In genomic region chr4:185142563-185142910, GRCh38 we compare ENCODE assay signal across 8 cellular contexts. TPM values are rescaled to one million over a fixed set of nuclear protein-coding genes. Genes with fewer than 3 reads are reported as not detected.
A peak's percentile ranks its signal among the peaks of the same experiment; 100 is the strongest.
DNase-seq lines count a peak whose midpoint lies in the region; ATAC-seq and TF ChIP-seq lines count a peak whose summit lies in the region.

No MANE protein-coding gene starts in this region.

- H3K9me3 ChIP-seq in GM23248 (ENCODE audit: low read depth) (no peaks in the 10 kb centered on the region), SK-N-MC (ENCODE audit: low read depth, low read length) (no peaks in the 10 kb centered on the region), gastroesophageal sphincter (no peaks in the 10 kb centered on the region), sigmoid colon (no peaks in the 10 kb centered on the region)

- WGBS in GM23248 (ENCODE audit: low coverage in 1 of 2, low lambda C conversion rate in 2 of 2, missing lambda C conversion rate in 2 of 2), 2 experiments: 22 to 23% methylated on average over 10 of the region's 10 CpGs
- 4 to 8% methylated on average over 4 to 8 of the region's 10 CpGs for WGBS in gastroesophageal sphincter (ENCODE audit: low coverage in 1 of 2), 2 donors
- WGBS in sigmoid colon, 2 donors: 3 to 9% methylated on average over 10 of the region's 10 CpGs

- DNase-seq in GM23248 (no peak), SK-N-MC (ENCODE audit: low read depth, low spot score) (no peak), sigmoid colon (no peak), kidney glomerular epithelial cell (lab: John Stamatoyannopoulos, UW) (no peak), RWPE1 (ENCODE audit: low spot score) (no peak), DMS79 treated with DMSO at 0.1 percent for 48 hours (lab: John Stamatoyannopoulos, UW) (no peak)

- no peaks in the 10 kb centered on the region for H3K79me2 ChIP-seq in GM23248 (ENCODE audit: insufficient read depth)

- H3K4me3 ChIP-seq in GM23248 (peak overlapping the region; percentile 90), SK-N-MC (peak overlapping the region; percentile 89), gastroesophageal sphincter (peak overlapping the region; percentile 59 to 69), sigmoid colon (peak overlapping the region; percentile 60 to 81 (median 78))

- no peaks in the 10 kb centered on the region for H4K20me1 ChIP-seq in GM23248 (ENCODE audit: insufficient read depth)

- no peaks in the 10 kb centered on the region; the same call in 1 of the 2 replicates for H3K4me1 ChIP-seq in GM23248 (ENCODE audit: insufficient read depth)
- H3K4me1 ChIP-seq in gastroesophageal sphincter: peaks cover 0 to 51% (median 15%) of the 10 kb centered on the region in 3 donors
- peaks cover 0 to 41% (median 34%) of the 10 kb centered on the region in 4 donors for H3K4me1 ChIP-seq in sigmoid colon

- H3K36me3 ChIP-seq in GM23248 (ENCODE audit: low read depth) (no peaks in the 10 kb centered on the region), SK-N-MC (ENCODE audit: insufficient read depth, low read length) (0 out of 2 replicates have a peak, but pooled peaks cover 5% of the 10 kb centered on the region), gastroesophageal sphincter (peaks cover 0 to 13% of the 10 kb centered on the region in 2 donors), sigmoid colon (peaks cover 0 to 19% (median 4%) of the 10 kb centered on the region in 4 donors)

- H3K9me2 ChIP-seq in GM23248 (ENCODE audit: insufficient read depth): no peaks in the 10 kb centered on the region

- H3K4me2 ChIP-seq in GM23248 (ENCODE audit: unreplicated experiment): peak overlapping the region; percentile 77

- no peaks in the 10 kb centered on the region for H3F3A ChIP-seq in GM23248 (ENCODE audit: insufficient read depth)

- ATAC-seq in gastroesophageal sphincter: peak; percentile 23

- H3K9ac ChIP-seq in GM23248 (peak overlapping the region; percentile 65; the same call in 1 of the 2 replicates), SK-N-MC (ENCODE audit: insufficient read length) (peak overlapping the region; percentile 72)

- intact Hi-C loops in sigmoid colon (cut with DNase I): loop anchor here (10.0 kb wide), 3 partner anchors 202 to 1638 kb away; partner anchors contain the start of genes ANKRD37, ING2 and LRP2BP

- H2AFZ ChIP-seq in GM23248: peak overlapping the region; percentile 91

- H3K27me3 ChIP-seq in GM23248 (replicated peaks; ENCODE audit: insufficient read depth) (no peaks in the 10 kb centered on the region), gastroesophageal sphincter (no peaks in the 10 kb centered on the region), sigmoid colon (no peaks in the 10 kb centered on the region)

- CTCF ChIA-PET in RWPE1 (lab: Yijun Ruan, JAX): interaction anchor here (0.7 to 1.1 kb wide), 3 partner anchors 8 to 138 kb away, joined by 3 to 6 read pairs (median 3); no protein-coding TSS in a partner anchor

- no peak for TF ChIP-seq EP300 in gastroesophageal sphincter (IDR thresholded peaks at IDR 0.05)
- TF ChIP-seq EP300 in sigmoid colon (IDR thresholded peaks at IDR 0.05): no peak

- TF ChIP-seq CTCF in C4-2B (conservative IDR thresholded peaks at IDR 0.05) (no peak), gastroesophageal sphincter (IDR thresholded peaks at IDR 0.05) (no peak), sigmoid colon (IDR thresholded peaks at IDR 0.05) (no peak), RWPE1 (conservative IDR thresholded peaks at IDR 0.05; ENCODE audit: low read depth) (no peak)

- POLR2A ChIA-PET in RWPE1 (lab: Yijun Ruan, JAX; ENCODE audit: low non-redundant PET): interaction anchor here (1.6 kb wide), 1 partner anchor 8 kb away, joined by 5 read pairs; no protein-coding TSS in a partner anchor

- in situ Hi-C loops in GM23248 (cut with MboI): no loop called here

- peak overlapping the region; percentile 80 for H3K27ac ChIP-seq in C4-2B
- H3K27ac ChIP-seq in GM23248: no peak overlapping the region
- no peak overlapping the region for H3K27ac ChIP-seq in SK-N-MC
- peak overlapping the region; percentile 84 to 97 (median 95) for H3K27ac ChIP-seq in gastroesophageal sphincter
- H3K27ac ChIP-seq in sigmoid colon: peak overlapping the region; percentile 88 to 98 (median 94)
- no peak overlapping the region; the same call in 1 of the 2 replicates for H3K27ac ChIP-seq in RWPE1

- TF ChIP-seq POLR2A in gastroesophageal sphincter (IDR thresholded peaks at IDR 0.05) (no peak), sigmoid colon (IDR thresholded peaks at IDR 0.05) (no peak)

RNA-seq across cellular contexts. Expression of gene SLC25A4, which starts 0.5 kb away (rescaled TPM):
- total RNA-seq in GM23248 (2014; rRNA removed; shearing (Covaris generic)): 6.5 and 7.5 TPM in 2 replicates
- polyA plus RNA-seq in GM23248 (2016; fragmentation: Nextera tagmentation; extraction: Ambion mirVana): 28.1 and 29.2 TPM in 2 replicates
- total RNA-seq in gastroesophageal sphincter: 100 to 1,000 TPM; 122 to 180 (median 157) TPM
- 100 to 1,000 TPM in 3 of 4 donors, 10 to 100 TPM in 1; 89.1 to 127 (median 112) TPM for total RNA-seq in sigmoid colon
- 10 to 100 TPM; 22.9 to 36.0 (median 25.4) TPM for polyA plus RNA-seq in sigmoid colon

Comparison
In these comparisons a context has a peak if more than half of its experiments do, and no peak if none do; other contexts are left out.
1. H3K27ac ChIP-seq: peak in C4-2B (single experiment), gastroesophageal sphincter (4 of 4) and sigmoid colon (4 of 4); none in GM23248 (single experiment), SK-N-MC (single experiment) and RWPE1 (single experiment).
2. RNA of gene SLC25A4, which starts 0.5 kb away (total RNA-seq): 122 to 180 TPM in gastroesophageal sphincter and 89.1 to 127 TPM in sigmoid colon; 6.5 to 7.5 TPM in GM23248; every median in the first group is over 10 times any median in the second.
3. Peak in every context shown above with its lines, with median percentiles within 50 percentile points of each other: H3K4me3 ChIP-seq.